21 cellular contexts compared by ENCODE assay signal in genomic region chr2:65539633-65540032, GRCh38.
DNase-seq lines count a peak whose midpoint lies in the region; ATAC-seq and TF ChIP-seq lines count a peak whose summit lies in the region.
"Had no signal": no experiment of that assay in that cellular context is flagged by ENCODE, and none has a peak within 500 bp of the region (broad histone marks: within the 10 kb centered on the region; RNA-seq: fewer than 3 reads in every experiment).

No MANE protein-coding gene starts in this region.

- no peak overlapping the region for H3K4me3 Mint-ChIP-seq in glutamatergic neuron (ENCODE audit: unreplicated experiment)
- H3K4me3 Mint-ChIP-seq: activated CD4-positive, alpha-beta T cell treated with anti-CD3 and anti-CD28 coated beads, Interleukin-2, amount 10 ng/mL, durations not matched to agents 7 days and 5 days; activated naive CD8-positive, alpha-beta T cell treated with anti-CD3 and anti-CD28 coated beads for 36 hours; B cell; effector memory CD8-positive, alpha-beta T cell; T-helper 1 cell treated with Interleukin-12 subunit alpha and Interleukin-12 subunit beta and Interleukin-4 antibody, amounts not matched to agents 30 μg/mL and 1 μg/mL, for 36 hours had no signal

- TF ChIP-seq CTCF in glutamatergic neuron (IDR thresholded peaks at IDR 0.05; ENCODE audit: partially characterized antibody, unreplicated experiment), result no peak

- no peaks in the 10 kb centered on the region for H3K36me3 Mint-ChIP-seq in glutamatergic neuron (ENCODE audit: unreplicated experiment)
- H3K36me3 Mint-ChIP-seq: activated naive CD8-positive, alpha-beta T cell treated with anti-CD3 and anti-CD28 coated beads for 36 hours; IgD-negative memory B cell had no signal

- no peaks in the 10 kb centered on the region for H3K9me3 Mint-ChIP-seq in glutamatergic neuron (ENCODE audit: unreplicated experiment)
- H3K9me3 Mint-ChIP-seq: activated CD4-positive, alpha-beta T cell treated with anti-CD3 and anti-CD28 coated beads, Interleukin-2, amount 10 ng/mL, durations not matched to agents 7 days and 5 days; activated naive CD8-positive, alpha-beta T cell treated with anti-CD3 and anti-CD28 coated beads for 36 hours; activated T-helper 2 cell treated with anti-CD3 and anti-CD28 coated beads, Interferon-gamma antibody, Interleukin-2, Interleukin-4, amounts not matched to agents 10 μg/mL and 5 μg/mL and 100 μg/mL, durations not matched to agents 14 hours and 24 hours and 36 hours; effector memory CD8-positive, alpha-beta T cell; IgD-negative memory B cell; T-helper 1 cell treated with Interleukin-12 subunit alpha and Interleukin-12 subunit beta and Interleukin-4 antibody, amounts not matched to agents 30 μg/mL and 1 μg/mL, for 36 hours had no signal

- no peak overlapping the region for H3K27ac Mint-ChIP-seq in glutamatergic neuron (ENCODE audit: unreplicated experiment)
- H3K27ac Mint-ChIP-seq: activated CD4-positive, alpha-beta T cell treated with anti-CD3 and anti-CD28 coated beads, Interleukin-2, amount 10 ng/mL, durations not matched to agents 7 days and 5 days; activated naive CD8-positive, alpha-beta T cell treated with anti-CD3 and anti-CD28 coated beads for 36 hours; activated T-helper 2 cell treated with anti-CD3 and anti-CD28 coated beads, Interferon-gamma antibody, Interleukin-2, Interleukin-4, amounts not matched to agents 10 μg/mL and 5 μg/mL and 100 μg/mL, durations not matched to agents 14 hours and 24 hours and 36 hours; B cell; effector memory CD8-positive, alpha-beta T cell; IgD-negative memory B cell; progenitor cell of endocrine pancreas; T-helper 1 cell treated with Interleukin-12 subunit alpha and Interleukin-12 subunit beta and Interleukin-4 antibody, amounts not matched to agents 30 μg/mL and 1 μg/mL, for 36 hours had no signal

- ATAC-seq in activated CD4-positive, CD25-positive, alpha-beta regulatory T cell treated with anti-CD3 and anti-CD28 coated beads, Interleukin-2, amount 50 U/mL, for 24 hours, result no peak
- ATAC-seq in HG02623 (IDR thresholded peaks at IDR 0.05; ENCODE audit: unreplicated experiment) (no peak), GM21723 (IDR thresholded peaks at IDR 0.05; ENCODE audit: unreplicated experiment) (no peak)
- ATAC-seq: effector memory CD8-positive, alpha-beta T cell; gastroesophageal sphincter had no signal

- H3K4me1 Mint-ChIP-seq in glutamatergic neuron (ENCODE audit: low read depth, unreplicated experiment), result peaks cover 9% of the 10 kb centered on the region

- DNase-seq in NCI-H2029 (lab: John Stamatoyannopoulos, UW) (peak; percentile 3), NCI-H2029 treated with DMSO at 0.1 percent for 48 hours (lab: John Stamatoyannopoulos, UW) (no peak), HT-29 (ENCODE audit: low spot score) (peak; percentile 45), NCI-H69 (lab: John Stamatoyannopoulos, UW) (peak; percentile 67), glutamatergic neuron (peak; percentile 55)
- DNase-seq: activated CD4-positive, alpha-beta T cell treated with anti-CD3 and anti-CD28 coated beads, Interleukin-2, amount 10 ng/mL, durations not matched to agents 7 days and 5 days; activated naive CD8-positive, alpha-beta T cell treated with anti-CD3 and anti-CD28 coated beads for 36 hours; Caco-2; effector memory CD8-positive, alpha-beta T cell; EL; MG63; NCI-H187 treated with DMSO at 0.1 percent for 48 hours had no signal

- H3K27me3 Mint-ChIP-seq in glutamatergic neuron (ENCODE audit: unreplicated experiment), result no peaks in the 10 kb centered on the region
- H3K27me3 Mint-ChIP-seq: progenitor cell of endocrine pancreas had no signal
